ENCODE assay signal across 8 cellular contexts in genomic region chr11:35617687-35618496, GRCh38. TPM values are rescaled to one million over a fixed set of nuclear protein-coding genes. Genes with fewer than 3 reads are reported as not detected.
DNase-seq lines count a peak whose midpoint lies in the region; ATAC-seq and TF ChIP-seq lines count a peak whose summit lies in the region.

Gene FJX1 (plus strand): TSS chr11:35618460. CDS start chr11:35618637, 177 bp downstream.

- H3K4me3 ChIP-seq in mucosa of rectum (ENCODE audit: low read length in 2 of 2) (peak within 1 kb of the TSS; percentile 44 to 65), thyroid gland (replicated peaks in 1 of 3) (peak within 1 kb of the TSS in 1 of 3 donors; percentile 49)

- POLR2A ChIA-PET in activated CD8-positive, alpha-beta T cell treated with anti-CD3 and anti-CD28 coated beads for 36 hours (lab: Charles Lee), result no interaction called here

- 2 to 3% methylated on average over 14 of the region's 57 CpGs for WGBS in thyroid gland, 2 donors

- no peaks in the 10 kb centered on the region for H3K36me3 Mint-ChIP-seq in activated CD8-positive, alpha-beta T cell treated with anti-CD3 and anti-CD28 coated beads for 36 hours (ENCODE audit: low read depth)

- peak within 1 kb of the TSS in 1 of 2 donors; percentile 24 for H3K9ac ChIP-seq in mucosa of rectum (ENCODE audit: low read depth in 1 of 2, low read length in 2 of 2)

- peak; percentile 23 for DNase-seq in activated T-cell treated with anti-CD3 and anti-CD28 coated beads for 4 hours
- no peak for DNase-seq in activated T-cell treated with anti-CD3 and anti-CD28 coated beads, Interleukin-2, amount 50 U/mL, for 1 hour
- DNase-seq in NCI-H1930 (lab: John Stamatoyannopoulos, UW), result peak; percentile 71 to 83
- peak; percentile 34 for DNase-seq in activated CD8-positive, alpha-beta T cell treated with anti-CD3 and anti-CD28 coated beads for 36 hours
- peak; percentile 80 for DNase-seq in fibroblast of gingiva (ENCODE audit: low read depth)
- peak; percentile 13 to 22 for DNase-seq in thyroid gland

- H3K27ac ChIP-seq in mucosa of rectum (ENCODE audit: low read depth in 2 of 2, low read length in 2 of 2) (peak within 1 kb of the TSS in 1 of 2 donors; percentile 16), thyroid gland (peak within 1 kb of the TSS in 2 of 3 donors; percentile 64 to 71)

- H3K27me3 ChIP-seq in mucosa of rectum (ENCODE audit: control insufficient read depth in 2 of 2, insufficient read depth in 2 of 2, low read length in 2 of 2) (peaks cover 34 to 54% of the 10 kb centered on the region in 2 donors), thyroid gland (peaks cover 8% of the 10 kb centered on the region)

- no peaks in the 10 kb centered on the region for H3K9me3 Mint-ChIP-seq in activated CD8-positive, alpha-beta T cell treated with anti-CD3 and anti-CD28 coated beads for 36 hours

- TF ChIP-seq CTCF in activated CD8-positive, alpha-beta T cell treated with anti-CD3 and anti-CD28 coated beads for 36 hours (IDR thresholded peaks at IDR 0.05), result no peak
- no peak for TF ChIP-seq CTCF in thyroid gland (IDR thresholded peaks at IDR 0.05)

- CTCF ChIA-PET in activated CD8-positive, alpha-beta T cell treated with anti-CD3 and anti-CD28 coated beads for 36 hours (lab: Charles Lee), result interaction anchor here (0.7 to 3.9 kb wide), 5 partner anchors 59 to 1223 kb away, joined by 3 to 22 read pairs (median 3); no protein-coding TSS in a partner anchor

- H3K9me3 ChIP-seq in mucosa of rectum (ENCODE audit: control insufficient read depth in 2 of 2, low read length in 2 of 2), result no peaks in the 10 kb centered on the region
- no peaks in the 10 kb centered on the region for H3K9me3 ChIP-seq in thyroid gland

- H3K27me3 Mint-ChIP-seq in activated CD8-positive, alpha-beta T cell treated with anti-CD3 and anti-CD28 coated beads for 36 hours, result peaks cover 49% of the 10 kb centered on the region

- no peak for TF ChIP-seq POLR2A in thyroid gland (IDR thresholded peaks at IDR 0.05)

- intact Hi-C loops in activated CD8-positive, alpha-beta T cell treated with anti-CD3 and anti-CD28 coated beads for 36 hours (cut with micrococcal nuclease), result loop anchor here (2.0 to 5.0 kb wide), 2 partner anchors 203 to 649 kb away; no protein-coding TSS in a partner anchor
- intact Hi-C loops in thyroid gland (cut with DNase I), result loop anchor here (5.0 to 10.0 kb wide), 2 partner anchors 207 to 649 kb away; no protein-coding TSS in a partner anchor

- H3K4me1 Mint-ChIP-seq in activated CD8-positive, alpha-beta T cell treated with anti-CD3 and anti-CD28 coated beads for 36 hours (ENCODE audit: low read depth), result peaks cover 8% of the 10 kb centered on the region

- H3K36me3 ChIP-seq in mucosa of rectum (ENCODE audit: control insufficient read depth in 2 of 2, insufficient read depth in 2 of 2, low read length in 2 of 2), result no peaks in the 10 kb centered on the region
- no peaks in the 10 kb centered on the region for H3K36me3 ChIP-seq in thyroid gland

- peaks cover 15 to 17% of the 10 kb centered on the region in 2 donors for H3K4me1 ChIP-seq in mucosa of rectum (ENCODE audit: control insufficient read depth in 2 of 2, insufficient read depth in 2 of 2, low read length in 2 of 2)
- peaks cover 15 to 24% of the 10 kb centered on the region in 2 donors for H3K4me1 ChIP-seq in thyroid gland

- H3K4me3 Mint-ChIP-seq in activated CD8-positive, alpha-beta T cell treated with anti-CD3 and anti-CD28 coated beads for 36 hours, result peak within 1 kb of the TSS; percentile 66

- ATAC-seq in HG02642 (IDR thresholded peaks at IDR 0.05; ENCODE audit: poor library complexity, unreplicated experiment), result peak; percentile 53
- peak; percentile 19 for ATAC-seq in activated CD8-positive, alpha-beta T cell treated with anti-CD3 and anti-CD28 coated beads for 36 hours

- H3K27ac Mint-ChIP-seq in activated CD8-positive, alpha-beta T cell treated with anti-CD3 and anti-CD28 coated beads for 36 hours, result no peak within 1 kb of the TSS

RNA-seq across cellular contexts. Expression of gene FJX1, which starts in this region (rescaled TPM):
- 1 to 10 TPM; 1.4 to 2.1 TPM for total RNA-seq in activated CD8-positive, alpha-beta T cell treated with anti-CD3 and anti-CD28 coated beads for 36 hours
- total RNA-seq in thyroid gland, result 1 to 10 TPM; 1.5 to 5.9 (median 2.9) TPM
